10 cellular contexts compared by ENCODE assay signal in genomic region chr1:153773004-153773921, GRCh38. TPM values are rescaled to one million over a fixed set of nuclear protein-coding genes. Genes with fewer than 3 reads are reported as not detected.
DNase-seq lines count a peak whose midpoint lies in the region; ATAC-seq, FAIRE-seq and TF ChIP-seq lines count a peak whose summit lies in the region.
"Had no signal": no experiment of that assay in that cellular context is flagged by ENCODE, and none has a peak within 500 bp of the region (broad histone marks: within the 10 kb centered on the region; RNA-seq: fewer than 3 reads in every experiment).

No MANE protein-coding gene starts in this region.

- no peaks in the 10 kb centered on the region for H3K9me3 ChIP-seq in endothelial cell of umbilical vein (replicated peaks; ENCODE audit: control insufficient read depth, insufficient read depth, low read length)
- no peaks in the 10 kb centered on the region for H3K9me3 ChIP-seq in gastrocnemius medialis

- in situ Hi-C loops in gastrocnemius medialis (cut with MboI; ENCODE audit: low sequenced_read_pairs in 4 of 4) = loop anchor here in 1 of 4 donors (10.0 kb wide), 1 partner anchor 98 kb away; the partner anchor contains the start of genes ILF2 and NPR1

- peaks cover 51% of the 10 kb centered on the region for H3K4me1 ChIP-seq in endothelial cell of umbilical vein (ENCODE audit: control insufficient read depth, extremely low read depth, insufficient read depth, low read length)
- H3K4me1 ChIP-seq in gastrocnemius medialis = peaks cover 17 to 42% of the 10 kb centered on the region in 2 donors

- TF ChIP-seq CTCF in endothelial cell of umbilical vein (IDR thresholded peaks at IDR 0.05; ENCODE audit: extremely low read depth in 1 of 2, insufficient read depth in 1 of 2, low read depth in 1 of 2, low read length in 2 of 2) = no peak
- TF ChIP-seq CTCF in gastrocnemius medialis (IDR thresholded peaks at IDR 0.05 in 4 of 5, conservative IDR thresholded peaks at IDR 0.05 in 1 of 5) = no peak

- POLR2A ChIA-PET in endothelial cell of umbilical vein (lab: Charles Lee) = interaction anchor here (0.5 to 0.8 kb wide), 2 partner anchors 75 to 82 kb away, joined by 3 read pairs; no protein-coding TSS in a partner anchor

- H4K20me1 ChIP-seq in endothelial cell of umbilical vein (replicated peaks; ENCODE audit: control insufficient read depth, extremely low read depth, insufficient read depth, low read length) = no peaks in the 10 kb centered on the region

- H3K9ac ChIP-seq in endothelial cell of umbilical vein (replicated peaks; ENCODE audit: extremely low read depth, insufficient read depth, low read length) = peak overlapping the region; percentile 10

- H3K27me3 ChIP-seq in endothelial cell of umbilical vein (ENCODE audit: control insufficient read depth in 2 of 2, insufficient read depth in 2 of 2, low read length in 2 of 2) (no peaks in the 10 kb centered on the region), gastrocnemius medialis (no peaks in the 10 kb centered on the region)

- intact Hi-C loops in endothelial cell of umbilical vein (cut with micrococcal nuclease) (loop anchor here (2.0 kb wide), 2 partner anchors 24 to 262 kb away; no protein-coding TSS in a partner anchor), gastrocnemius medialis (cut with DNase I; ENCODE audit: low total_unique reads) (loop anchor here (2.0 kb wide), 1 partner anchor 94 kb away; the partner anchor contains the start of gene NPR1)

- peak; percentile 92 for FAIRE-seq in endothelial cell of umbilical vein (lab: Jason Lieb, UNC)
- no peak for FAIRE-seq in RCC 7860 (lab: Jason Lieb, UNC)
- FAIRE-seq: colon had no signal

- no peak overlapping the region for H3K4me2 ChIP-seq in endothelial cell of umbilical vein (ENCODE audit: insufficient read depth, low read length)

- ATAC-seq in gastrocnemius medialis (no peak), HG03097 (IDR thresholded peaks at IDR 0.05; ENCODE audit: low FRiP score, unreplicated experiment) (no peak), HG02678 (IDR thresholded peaks at IDR 0.05; ENCODE audit: unreplicated experiment) (no peak)

- CTCF ChIA-PET in endothelial cell of umbilical vein (lab: Charles Lee) = interaction anchor here (1.2 to 6.2 kb wide), 12 partner anchors 10 to 214 kb away, joined by 3 to 83 read pairs (median 6); partner anchors contain the start of genes NPR1, RAB13 and S100A13

- no peaks in the 10 kb centered on the region for H3K9me1 ChIP-seq in endothelial cell of umbilical vein (replicated peaks; ENCODE audit: control insufficient read depth, extremely low read depth, insufficient read depth, low read length)

- peak overlapping the region; percentile 10 for H3K27ac ChIP-seq in endothelial cell of umbilical vein (ENCODE audit: insufficient read depth, low read depth, low read length)
- H3K27ac ChIP-seq in gastrocnemius medialis = peak overlapping the region in 3 of 4 donors; percentile 24 to 75 (median 40)

- H3K36me3 ChIP-seq in endothelial cell of umbilical vein (ENCODE audit: control insufficient read depth in 2 of 2, extremely low read depth in 1 of 2, insufficient read depth in 2 of 2, low read length in 2 of 2) (peaks cover 3 to 13% of the 10 kb centered on the region in 2 experiments), gastrocnemius medialis (peaks cover 0 to 39% of the 10 kb centered on the region in 2 donors)

- BruUV-seq in endothelial cell of umbilical vein (replicated peaks; lab: Mats Ljungman, UMichigan) = TSS peak; percentile 64

- TF ChIP-seq POLR2A in endothelial cell of umbilical vein (IDR thresholded peaks at IDR 0.05; ENCODE audit: low read depth, low read length) (peak; percentile 47), gastrocnemius medialis (IDR thresholded peaks at IDR 0.05) (no peak)

- peak overlapping the region; percentile 2 for H2AFZ ChIP-seq in endothelial cell of umbilical vein (ENCODE audit: low read depth, low read length)

- H3K4me3 ChIP-seq in endothelial cell of umbilical vein (replicated peaks in 1 of 3; ENCODE audit: insufficient read depth in 1 of 3, low read depth in 1 of 3, low read length in 3 of 3) (no peak overlapping the region), gastrocnemius medialis (no peak overlapping the region)

- DNase-seq in CMK (ENCODE audit: low read depth) = peak; percentile 42
- DNase-seq in SKM-1 (lab: John Stamatoyannopoulos, UW; ENCODE audit: unreplicated experiment) = peak; percentile 70
- DNase-seq in endothelial cell of umbilical vein (ENCODE audit: low read depth, low spot score) = peak; percentile 55
- no peak for DNase-seq in gastrocnemius medialis
- no peak for DNase-seq in NCI-H2029 treated with DMSO at 0.1 percent for 48 hours (lab: John Stamatoyannopoulos, UW)
- no peak for DNase-seq in RCC 7860 (ENCODE audit: low spot score)
- DNase-seq: NCI-H1092 had no signal

- dilution Hi-C loops in endothelial cell of umbilical vein (cut with MboI; ENCODE audit: extremely low pct_ligation_motif_present, low sequenced_read_pairs) = no loop called here

- H3K79me2 ChIP-seq in endothelial cell of umbilical vein (ENCODE audit: control insufficient read depth, insufficient read depth, low read length) = no peaks in the 10 kb centered on the region

TF ChIP-seq in endothelial cell of umbilical vein, 7 proteins besides CTCF, POLR2A, EP300 and RAD21:
- TF ChIP-seq GATA2 (IDR thresholded peaks at IDR 0.05; ENCODE audit: insufficient read depth, insufficient read length, low read depth, low read length) = peak; percentile 81
- peak; percentile 24 for TF ChIP-seq POLR2AphosphoS5 (IDR thresholded peaks at IDR 0.05; ENCODE audit: insufficient read depth, low read depth, low read length)
- no peak for TF ChIP-seq FOS (IDR thresholded peaks at IDR 0.05; ENCODE audit: borderline replicate concordance, insufficient read depth, low read length)
- TF ChIP-seq EZH2 (IDR thresholded peaks at IDR 0.05; ENCODE audit: borderline replicate concordance, low read depth, low read length, severe bottlenecking) = no peak
- TF ChIP-seq JUN (IDR thresholded peaks at IDR 0.05; ENCODE audit: borderline replicate concordance, insufficient read depth, insufficient read length, low read depth) = no peak
- no peak for TF ChIP-seq MYC (IDR thresholded peaks at IDR 0.05; ENCODE audit: low read depth, low read length)
- no peak for TF ChIP-seq MAX (IDR thresholded peaks at IDR 0.05; ENCODE audit: insufficient read depth, insufficient read length)

RNA-seq across cellular contexts. Expression of gene SLC27A3, which starts 1.9 kb away (rescaled TPM):
- 26.5 and 26.6 TPM in 2 replicates for total RNA-seq in endothelial cell of umbilical vein
- 34.3 and 40.1 TPM in 2 replicates for polyA plus RNA-seq in endothelial cell of umbilical vein
- polyA plus RNA-seq in endothelial cell of umbilical vein (2011; cell fraction: cytosol; rRNA removed) = 26.6 and 30.3 TPM in 2 replicates
- 109 and 144 TPM in 2 replicates for polyA plus RNA-seq in endothelial cell of umbilical vein (2011; cell fraction: nucleus; rRNA removed)
- polyA plus RNA-seq in endothelial cell of umbilical vein (2012) = 17.3 and 19.5 TPM in 2 replicates
- polyA minus RNA-seq in endothelial cell of umbilical vein = 66.2 and 68.0 TPM in 2 replicates
- polyA minus RNA-seq in endothelial cell of umbilical vein (2011; cell fraction: cytosol; rRNA and poly(A)+ RNA removed) = 22.5 TPM
- polyA minus RNA-seq in endothelial cell of umbilical vein (2011; cell fraction: nucleus; rRNA and poly(A)+ RNA removed) = 12.9 and 17.1 TPM in 2 replicates
- total RNA-seq in gastrocnemius medialis = 1 to 10 TPM; 2.3 to 7.9 (median 3.7) TPM

RNA-seq across cellular contexts. Expression of gene INTS3, which starts 45.4 kb away (rescaled TPM):
- 56.1 and 63.1 TPM in 2 replicates for total RNA-seq in endothelial cell of umbilical vein
- 61.9 and 75.9 TPM in 2 replicates for polyA plus RNA-seq in endothelial cell of umbilical vein
- polyA plus RNA-seq in endothelial cell of umbilical vein (2011; cell fraction: cytosol; rRNA removed) = 36.4 and 38.2 TPM in 2 replicates
- 215 and 225 TPM in 2 replicates for polyA plus RNA-seq in endothelial cell of umbilical vein (2011; cell fraction: nucleus; rRNA removed)
- polyA plus RNA-seq in endothelial cell of umbilical vein (2012) = 37.5 and 38.3 TPM in 2 replicates
- polyA minus RNA-seq in endothelial cell of umbilical vein = 65.3 and 77.1 TPM in 2 replicates
- 30.9 TPM for polyA minus RNA-seq in endothelial cell of umbilical vein (2011; cell fraction: cytosol; rRNA and poly(A)+ RNA removed)
- 49.9 and 71.6 TPM in 2 replicates for polyA minus RNA-seq in endothelial cell of umbilical vein (2011; cell fraction: nucleus; rRNA and poly(A)+ RNA removed)
- 10 to 100 TPM; 16.1 to 28.0 (median 19.9) TPM for total RNA-seq in gastrocnemius medialis

Comparison
In these comparisons a context has a peak if more than half of its experiments do, and no peak if none do; other contexts are left out.
1. DNase-seq: peak in CMK (single experiment), SKM-1 (single experiment) and endothelial cell of umbilical vein (single experiment); none in gastrocnemius medialis (0 of 2), NCI-H2029 treated with DMSO at 0.1 percent for 48 hours (single experiment) and RCC 7860 (single experiment).